12 cellular contexts compared by ENCODE assay signal in genomic region chr1:21672478-21673276, GRCh38. TPM values are rescaled to one million over a fixed set of nuclear protein-coding genes. Genes with fewer than 3 reads are reported as not detected.
DNase-seq lines count a peak whose midpoint lies in the region; ATAC-seq and TF ChIP-seq lines count a peak whose summit lies in the region.
"Had no signal": no experiment of that assay in that cellular context is flagged by ENCODE, and none has a peak within 500 bp of the region (broad histone marks: within the 10 kb centered on the region; RNA-seq: fewer than 3 reads in every experiment).

No MANE protein-coding gene starts in this region.

- TF ChIP-seq CTCF in brain (conservative IDR thresholded peaks at IDR 0.05) (no peak), osteocyte (IDR thresholded peaks at IDR 0.05) (no peak)

- ATAC-seq in HG03439 (IDR thresholded peaks at IDR 0.05; ENCODE audit: unreplicated experiment), result no peak
- ATAC-seq: natural killer cell had no signal

- H3K27me3 Mint-ChIP-seq in brain (peaks cover 13% of the 10 kb centered on the region), osteocyte (ENCODE audit: unreplicated experiment) (peaks cover 6% of the 10 kb centered on the region)
- peaks cover 8% of the 10 kb centered on the region for H3K27me3 Mint-ChIP-seq in activated CD4-positive, alpha-beta memory T cell treated with anti-CD3 and anti-CD28 coated beads for 36 hours

- CTCF ChIA-PET in activated CD4-positive, alpha-beta memory T cell treated with anti-CD3 and anti-CD28 coated beads for 36 hours (lab: Charles Lee), result interaction anchor here (0.9 kb wide), 1 partner anchor 14 kb away, joined by 4 read pairs; no protein-coding TSS in a partner anchor

- peak overlapping the region; percentile 16 to 91 (median 72) for H3K27ac Mint-ChIP-seq in brain
- peak overlapping the region; percentile 80 for H3K27ac Mint-ChIP-seq in osteocyte (ENCODE audit: unreplicated experiment)
- H3K27ac Mint-ChIP-seq in activated CD4-positive, alpha-beta memory T cell treated with anti-CD3 and anti-CD28 coated beads for 36 hours, result no peak overlapping the region
- H3K27ac Mint-ChIP-seq: natural killer cell had no signal

- POLR2A ChIA-PET in activated CD4-positive, alpha-beta memory T cell treated with anti-CD3 and anti-CD28 coated beads for 36 hours (lab: Charles Lee), result no interaction called here

- H3K4me1 Mint-ChIP-seq in brain, result peaks cover 71% of the 10 kb centered on the region
- peaks cover 56% of the 10 kb centered on the region for H3K4me1 Mint-ChIP-seq in osteocyte (ENCODE audit: unreplicated experiment)
- H3K4me1 Mint-ChIP-seq in activated CD4-positive, alpha-beta memory T cell treated with anti-CD3 and anti-CD28 coated beads for 36 hours (ENCODE audit: low read depth), result peaks cover 10% of the 10 kb centered on the region

- DNase-seq in AG08395 (ENCODE audit: low spot score), result peak; percentile 59
- peak; percentile 65 for DNase-seq in osteocyte (ENCODE audit: extremely low spot score, unreplicated experiment)
- DNase-seq in activated CD4-positive, alpha-beta memory T cell treated with anti-CD3 and anti-CD28 coated beads for 36 hours, result no peak
- no peak for DNase-seq in activated CD4-positive, alpha-beta T cell treated with anti-CD3 and anti-CD28 coated beads for 1 hour
- no peak for DNase-seq in DMS153 (lab: John Stamatoyannopoulos, UW)
- DNase-seq: activated CD4-positive, alpha-beta T cell treated with anti-CD3 and anti-CD28 coated beads for 4 hours; activated naive CD4-positive, alpha-beta T cell; natural killer cell had no signal

- peak; percentile 6 for TF ChIP-seq POLR2A in GM15510 (IDR thresholded peaks at IDR 0.05; ENCODE audit: borderline replicate concordance, extremely low read depth, insufficient read length)

- H3K36me3 Mint-ChIP-seq in brain (peaks cover under 1% of the 10 kb centered on the region), osteocyte (ENCODE audit: unreplicated experiment) (peaks cover 9% of the 10 kb centered on the region)
- no peaks in the 10 kb centered on the region for H3K36me3 Mint-ChIP-seq in activated CD4-positive, alpha-beta memory T cell treated with anti-CD3 and anti-CD28 coated beads for 36 hours
- H3K36me3 Mint-ChIP-seq: natural killer cell had no signal

- H3K4me3 Mint-ChIP-seq in brain, result peak overlapping the region in 3 of 5 experiments; percentile 21 to 77 (median 63)
- no peak overlapping the region for H3K4me3 Mint-ChIP-seq in osteocyte (ENCODE audit: unreplicated experiment)
- H3K4me3 Mint-ChIP-seq in activated CD4-positive, alpha-beta memory T cell treated with anti-CD3 and anti-CD28 coated beads for 36 hours, result no peak overlapping the region
- H3K4me3 Mint-ChIP-seq: natural killer cell had no signal

- H3K9me3 Mint-ChIP-seq in brain (no peaks in the 10 kb centered on the region), osteocyte (ENCODE audit: unreplicated experiment) (no peaks in the 10 kb centered on the region)
- H3K9me3 Mint-ChIP-seq in activated CD4-positive, alpha-beta memory T cell treated with anti-CD3 and anti-CD28 coated beads for 36 hours, result no peaks in the 10 kb centered on the region
- H3K9me3 Mint-ChIP-seq: natural killer cell had no signal

- intact Hi-C loops in activated CD4-positive, alpha-beta memory T cell treated with anti-CD3 and anti-CD28 coated beads for 36 hours (cut with micrococcal nuclease), result no loop called here

RNA-seq across cellular contexts. Expression of gene RAP1GAP, which starts 3.5 kb away (rescaled TPM):
- polyA plus RNA-seq in brain (ENCODE audit: insufficient read depth, low read depth, low replicate concordance), result 60.7 TPM
- total RNA-seq in osteocyte, result 3.5 and 3.8 TPM in 2 replicates
- total RNA-seq in activated CD4-positive, alpha-beta memory T cell treated with anti-CD3 and anti-CD28 coated beads for 36 hours, result 1 to 10 TPM; 1.1 to 1.7 TPM
- polyA plus RNA-seq: CD14-positive monocyte had no signal

Comparison
In these comparisons a context has a peak if more than half of its experiments do, and no peak if none do; other contexts are left out.
1. DNase-seq: peak in AG08395 (single experiment) and osteocyte (single experiment); none in activated CD4-positive, alpha-beta memory T cell treated with anti-CD3 and anti-CD28 coated beads for 36 hours (single experiment), activated CD4-positive, alpha-beta T cell treated with anti-CD3 and anti-CD28 coated beads for 1 hour (single experiment) and DMS153 (single experiment).
2. H3K4me3 Mint-ChIP-seq: peak in brain (3 of 5); none in osteocyte (single experiment) and activated CD4-positive, alpha-beta memory T cell treated with anti-CD3 and anti-CD28 coated beads for 36 hours (single experiment).